In genomic region chr4:56803473-56803872, GRCh38 we compare ENCODE assay signal across 12 cellular contexts. TPM values are rescaled to one million over a fixed set of nuclear protein-coding genes. Genes with fewer than 3 reads are reported as not detected.
DNase-seq lines count a peak whose midpoint lies in the region; ATAC-seq and TF ChIP-seq lines count a peak whose summit lies in the region.
"Had no signal": no experiment of that assay in that cellular context is flagged by ENCODE, and none has a peak within 500 bp of the region (broad histone marks: within the 10 kb centered on the region; RNA-seq: fewer than 3 reads in every experiment).

No MANE protein-coding gene starts in this region.

- H3K9me3 ChIP-seq in ovary: no peaks in the 10 kb centered on the region
- H3K9me3 ChIP-seq: right atrium auricular region had no signal

- H3K4me1 ChIP-seq in ovary (ENCODE audit: insufficient read depth): no peaks in the 10 kb centered on the region

- POLR2A ChIA-PET in WTC11 (lab: Charles Lee): no interaction called here

- ATAC-seq in HG02852 (IDR thresholded peaks at IDR 0.05; ENCODE audit: unreplicated experiment) (peak; percentile 45), WTC11 (no peak)

- intact Hi-C loops in ovary (cut with DNase I): loop anchor here in 2 of 4 donors (5.0 to 10.0 kb wide), 2 partner anchors 226 to 249 kb away; no protein-coding TSS in a partner anchor

- H3K27me3 Mint-ChIP-seq in WTC11 (ENCODE audit: low read depth): peaks cover 17% of the 10 kb centered on the region
- H3K27me3 Mint-ChIP-seq: stimulated activated naive CD8-positive, alpha-beta T cell treated with anti-CD3 and anti-CD28 coated beads, Interleukin-15, Interleukin-2, amounts not matched to agents 100 ng/mL and 50 ng/mL, for 24 hours had no signal

- H3K4me3 ChIP-seq in fibroblast of villous mesenchyme (ENCODE audit: low read depth, low read length) (no peak overlapping the region), ovary (no peak overlapping the region)
- H3K4me3 ChIP-seq: right atrium auricular region had no signal

- H3K4me3 Mint-ChIP-seq in WTC11: no peak overlapping the region
- H3K4me3 Mint-ChIP-seq: stimulated activated naive CD8-positive, alpha-beta T cell treated with anti-CD3 and anti-CD28 coated beads, Interleukin-15, Interleukin-2, amounts not matched to agents 100 ng/mL and 50 ng/mL, for 24 hours had no signal

- H3K27me3 ChIP-seq in ovary: no peaks in the 10 kb centered on the region
- H3K27me3 ChIP-seq: right atrium auricular region had no signal

- DNase-seq in DMS79 treated with DMSO at 0.1 percent for 48 hours (lab: John Stamatoyannopoulos, UW) (peak; percentile 40), NCI-H2107 treated with DMSO at 0.1 percent for 48 hours (lab: John Stamatoyannopoulos, UW; ENCODE audit: unreplicated experiment) (peak; percentile 44), fibroblast of villous mesenchyme (ENCODE audit: low read depth) (peak; percentile 34), ovary (no peak), WTC11 (ENCODE audit: low spot score) (no peak), HuH-7.5 (ENCODE audit: low spot score) (no peak), NCI-H2196 treated with DMSO at 0.1 percent for 48 hours (lab: John Stamatoyannopoulos, UW; ENCODE audit: unreplicated experiment) (no peak)
- DNase-seq: Calu3 had no signal

- no peaks in the 10 kb centered on the region for H3K36me3 Mint-ChIP-seq in WTC11

- H3K27ac Mint-ChIP-seq in WTC11: no peak overlapping the region
- H3K27ac Mint-ChIP-seq: stimulated activated naive CD8-positive, alpha-beta T cell treated with anti-CD3 and anti-CD28 coated beads, Interleukin-15, Interleukin-2, amounts not matched to agents 100 ng/mL and 50 ng/mL, for 24 hours had no signal

- peaks cover 3% of the 10 kb centered on the region; the same call in 1 of the 2 replicates for H3K4me1 Mint-ChIP-seq in WTC11

- TF ChIP-seq CTCF in fibroblast of villous mesenchyme (IDR thresholded peaks at IDR 0.05; ENCODE audit: insufficient read depth, low read depth, low read length) (no peak), ovary (IDR thresholded peaks at IDR 0.05) (no peak), WTC11 (IDR thresholded peaks at IDR 0.05) (no peak)

- H3K9me3 Mint-ChIP-seq in WTC11: no peaks in the 10 kb centered on the region; the same call in 1 of the 2 replicates
- H3K9me3 Mint-ChIP-seq: stimulated activated naive CD8-positive, alpha-beta T cell treated with anti-CD3 and anti-CD28 coated beads, Interleukin-15, Interleukin-2, amounts not matched to agents 100 ng/mL and 50 ng/mL, for 24 hours had no signal

- TF ChIP-seq POLR2A in ovary (IDR thresholded peaks at IDR 0.05): no peak

- 19 to 36% (median 23%) methylated on average over 2 of the region's 2 CpGs for WGBS in ovary, 3 donors

- TF ChIP-seq EP300 in ovary (IDR thresholded peaks at IDR 0.05): no peak

- no peak overlapping the region for H3K27ac ChIP-seq in ovary
- H3K27ac ChIP-seq: right atrium auricular region had no signal

- H3K36me3 ChIP-seq in ovary: no peaks in the 10 kb centered on the region
- H3K36me3 ChIP-seq: right atrium auricular region had no signal

- CTCF ChIA-PET in WTC11 (lab: Charles Lee): interaction anchor here (0.7 to 1.3 kb wide), 2 partner anchors 33 to 135 kb away, joined by 4 to 6 read pairs; no protein-coding TSS in a partner anchor

TF ChIP-seq in WTC11, 78 proteins besides CTCF, POLR2A, EP300 and RAD21:
- TF ChIP-seq MYBL2 (CRISPR knock-in tag; IDR thresholded peaks at IDR 0.05) (no peak), ZNF416 (CRISPR knock-in tag; IDR thresholded peaks at IDR 0.05) (no peak), SMAD4 (CRISPR knock-in tag; IDR thresholded peaks at IDR 0.05) (no peak), GTF2I (CRISPR knock-in tag; conservative IDR thresholded peaks at IDR 0.05) (no peak), ZNF281 (CRISPR knock-in tag; IDR thresholded peaks at IDR 0.05) (no peak)

RNA-seq across cellular contexts. Expression of gene SPINK2, which starts 18.0 kb away (rescaled TPM):
- total RNA-seq in fibroblast of villous mesenchyme (not detected in 2 replicates), ovary (under 1 TPM in 1 of 7 donors, not detected in 6; 0.62 TPM), WTC11 (2021) (0.92 to 1.6 TPM (median 1.3 TPM) in 3 replicates)
- polyA plus RNA-seq in ovary: under 1 TPM; 0.42 to 0.60 TPM
- total RNA-seq: Calu3, HT1080 had no signal

Comparison
In these comparisons a context has a peak if more than half of its experiments do, and no peak if none do; other contexts are left out.
1. DNase-seq: peak in DMS79 treated with DMSO at 0.1 percent for 48 hours (single experiment), NCI-H2107 treated with DMSO at 0.1 percent for 48 hours (single experiment) and fibroblast of villous mesenchyme (single experiment); none in ovary (0 of 5), WTC11 (single experiment), HuH-7.5 (single experiment) and NCI-H2196 treated with DMSO at 0.1 percent for 48 hours (single experiment).